Comparison of ENCODE assay signal across 8 cellular contexts in genomic region chr12:27424631-27425230, GRCh38. TPM values are rescaled to one million over a fixed set of nuclear protein-coding genes. Genes with fewer than 3 reads are reported as not detected.
DNase-seq lines count a peak whose midpoint lies in the region; ATAC-seq and TF ChIP-seq lines count a peak whose summit lies in the region.

No MANE protein-coding gene starts in this region.

- H3K27ac ChIP-seq in breast epithelium: no peak overlapping the region

- H3K4me3 Mint-ChIP-seq in stimulated activated memory B cell treated with anti-CD40 and anti-IgM and Interleukin-4, amounts not matched to agents 10 μg/mL and 1 μg/mL and 100 μg/mL, for 72 hours: no peak overlapping the region

- ATAC-seq in stimulated activated memory B cell treated with anti-CD40 and anti-IgM and Interleukin-4, amounts not matched to agents 10 μg/mL and 1 μg/mL and 100 μg/mL, for 72 hours: no peak

- H3K27me3 Mint-ChIP-seq in stimulated activated memory B cell treated with anti-CD40 and anti-IgM and Interleukin-4, amounts not matched to agents 10 μg/mL and 1 μg/mL and 100 μg/mL, for 72 hours: no peaks in the 10 kb centered on the region

- no peaks in the 10 kb centered on the region for H3K4me1 Mint-ChIP-seq in stimulated activated memory B cell treated with anti-CD40 and anti-IgM and Interleukin-4, amounts not matched to agents 10 μg/mL and 1 μg/mL and 100 μg/mL, for 72 hours

- H3K27me3 ChIP-seq in breast epithelium: no peaks in the 10 kb centered on the region

- no peaks in the 10 kb centered on the region for H3K9me3 Mint-ChIP-seq in stimulated activated memory B cell treated with anti-CD40 and anti-IgM and Interleukin-4, amounts not matched to agents 10 μg/mL and 1 μg/mL and 100 μg/mL, for 72 hours

- no peaks in the 10 kb centered on the region for H3K9me3 ChIP-seq in breast epithelium

- H3K36me3 Mint-ChIP-seq in stimulated activated memory B cell treated with anti-CD40 and anti-IgM and Interleukin-4, amounts not matched to agents 10 μg/mL and 1 μg/mL and 100 μg/mL, for 72 hours: peaks cover 9% of the 10 kb centered on the region

- H3K36me3 ChIP-seq in breast epithelium: no peaks in the 10 kb centered on the region

- peak; percentile 26 to 51 (median 42) for TF ChIP-seq CTCF in breast epithelium (IDR thresholded peaks at IDR 0.05)

- DNase-seq in NCI-H2227 (lab: John Stamatoyannopoulos, UW; ENCODE audit: unreplicated experiment) (peak; percentile 5), NCI-H2227 treated with DMSO at 0.1 percent for 48 hours (lab: John Stamatoyannopoulos, UW) (no peak), NCI-H1694 (lab: John Stamatoyannopoulos, UW) (peak; percentile 51), breast epithelium (ENCODE audit: low spot score in 2 of 2) (no peak), left kidney (ENCODE audit: low read depth, low spot score) (peak; percentile 68), NCI-H345 (lab: John Stamatoyannopoulos, UW) (no peak)
- DNase-seq in effector CD8-positive, alpha-beta T cell (lab: John Stamatoyannopoulos, UW): no peak

- intact Hi-C loops in breast epithelium (cut with DNase I; ENCODE audit: low total_unique reads): no loop called here

- TF ChIP-seq POLR2A in breast epithelium (IDR thresholded peaks at IDR 0.05): no peak

- no peak overlapping the region for H3K27ac Mint-ChIP-seq in stimulated activated memory B cell treated with anti-CD40 and anti-IgM and Interleukin-4, amounts not matched to agents 10 μg/mL and 1 μg/mL and 100 μg/mL, for 72 hours

- no peak overlapping the region for H3K4me3 ChIP-seq in breast epithelium

- no peaks in the 10 kb centered on the region for H3K4me1 ChIP-seq in breast epithelium

RNA-seq across cellular contexts. Expression of gene SMCO2, which starts 21.8 kb away (rescaled TPM):
- not detected for total RNA-seq in breast epithelium

Comparison
In these comparisons a context has a peak if more than half of its experiments do, and no peak if none do; other contexts are left out.
1. DNase-seq: peak in NCI-H2227 (single experiment), NCI-H1694 (single experiment) and left kidney (single experiment); none in NCI-H2227 treated with DMSO at 0.1 percent for 48 hours (single experiment), breast epithelium (0 of 2), NCI-H345 (single experiment) and effector CD8-positive, alpha-beta T cell (single experiment).